14 cellular contexts compared by ENCODE assay signal in the genomic region with DNA sequence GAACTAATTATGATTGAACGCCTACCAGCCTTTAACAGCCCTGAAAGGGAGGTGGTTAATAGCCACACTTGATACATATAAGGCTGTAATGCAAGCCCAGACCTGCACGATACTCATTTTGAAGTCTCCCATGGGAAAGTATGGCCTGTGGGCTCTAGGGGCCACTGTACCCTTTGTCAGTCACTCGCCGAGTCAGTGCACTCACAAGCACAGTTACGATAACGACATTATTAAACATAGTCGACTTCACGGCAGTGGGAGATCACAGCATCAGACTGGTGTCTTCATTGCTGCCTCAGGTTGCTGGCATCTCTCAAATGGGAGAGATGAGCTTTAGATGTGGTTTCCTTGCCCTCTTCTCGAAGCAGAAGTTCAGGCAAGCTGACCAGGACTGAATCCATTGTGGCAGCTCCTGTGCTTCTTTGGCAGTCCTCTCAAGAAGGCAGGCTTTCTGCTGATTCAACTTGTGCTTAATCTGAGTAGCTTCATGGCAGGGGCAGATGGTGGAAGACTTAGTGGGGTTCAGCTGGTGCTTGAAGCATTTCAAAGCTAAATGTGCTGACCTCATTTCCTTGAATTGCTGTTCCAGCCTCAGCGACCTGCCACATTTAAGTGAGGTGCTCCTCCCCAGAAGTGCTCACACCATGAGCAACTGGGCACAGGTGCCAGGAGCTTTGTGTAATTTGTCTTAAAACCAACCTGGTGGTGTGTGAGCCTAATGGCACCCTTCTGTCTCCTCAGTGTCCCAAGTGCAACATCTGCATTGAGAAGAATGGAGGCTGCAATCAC.
"Had no signal": no experiment of that assay in that cellular context is flagged by ENCODE, and none has a peak within 500 bp of the region (broad histone marks: within the 10 kb centered on the region; RNA-seq: fewer than 3 reads in every experiment).

No MANE protein-coding gene starts in this region.

- H3K9me3 Mint-ChIP-seq: activated B cell treated with CpG ODN at 0.5 μM for 24 hours; activated naive CD4-positive, alpha-beta T cell treated with anti-CD3 and anti-CD28 coated beads, Interleukin-2, amount 50 U/mL, for 72 hours; naive thymus-derived CD4-positive, alpha-beta T cell had no signal

- H3K27ac Mint-ChIP-seq: activated B cell treated with CpG ODN at 0.5 μM for 24 hours; activated naive CD4-positive, alpha-beta T cell treated with anti-CD3 and anti-CD28 coated beads, Interleukin-2, amount 50 U/mL, for 72 hours had no signal

- DNase-seq: activated B cell treated with CpG ODN at 0.5 μM for 24 hours; activated CD4-positive, alpha-beta T cell treated with anti-CD3 and anti-CD28 coated beads for 48 hours; activated T-cell treated with anti-CD3 and anti-CD28 coated beads for 4 hours; body of pancreas; dermis blood vessel endothelial cell; foreskin fibroblast; mesenchymal stem cell; naive thymus-derived CD4-positive, alpha-beta T cell; stimulated activated CD4-positive, alpha-beta T cell treated with anti-CD3 and anti-CD28 coated beads, Interleukin-2, amount 100 ng/mL, for 24 hours; stimulated activated naive CD4-positive, alpha-beta T cell treated with Interleukin-2 at 50 U/mL for 16 hours; T-helper 2 cell; transverse colon; uterus had no signal

- H3K4me1 Mint-ChIP-seq: activated B cell treated with CpG ODN at 0.5 μM for 24 hours had no signal

- H3K4me3 Mint-ChIP-seq: activated B cell treated with CpG ODN at 0.5 μM for 24 hours; naive thymus-derived CD4-positive, alpha-beta T cell had no signal

- H3K27me3 Mint-ChIP-seq: activated B cell treated with CpG ODN at 0.5 μM for 24 hours; naive thymus-derived CD4-positive, alpha-beta T cell had no signal
